Comparison of ENCODE assay signal across 17 cellular contexts in genomic region chr20:44769481-44769863, GRCh38. TPM values are rescaled to one million over a fixed set of nuclear protein-coding genes. Genes with fewer than 3 reads are reported as not detected.
A peak's percentile ranks its signal among the peaks of the same experiment; 100 is the strongest.
DNase-seq lines count a peak whose midpoint lies in the region; ATAC-seq and TF ChIP-seq lines count a peak whose summit lies in the region.
"Had no signal": no experiment of that assay in that cellular context is flagged by ENCODE, and none has a peak within 500 bp of the region (broad histone marks: within the 10 kb centered on the region; RNA-seq: fewer than 3 reads in every experiment).

No MANE protein-coding gene starts in this region.

- no peaks in the 10 kb centered on the region for H3K9me3 ChIP-seq in DOHH2 (ENCODE audit: control insufficient read depth, insufficient read depth, low read length)

- H3K4me3 ChIP-seq in DOHH2 (ENCODE audit: low read length): no peak overlapping the region

- POLR2A ChIA-PET in WTC11 (lab: Charles Lee): no interaction called here

- H3K27ac ChIP-seq in DOHH2 (ENCODE audit: low read depth, low read length): no peak overlapping the region
- peak overlapping the region; percentile 49 for H3K27ac ChIP-seq in VCaP
- H3K27ac ChIP-seq: C4-2B had no signal

- ATAC-seq in memory B cell (ENCODE audit: low read depth) (no peak), HG02623 (IDR thresholded peaks at IDR 0.05; ENCODE audit: unreplicated experiment) (no peak), WTC11 (no peak)
- no peak for ATAC-seq in stimulated activated memory B cell treated with anti-CD40 and anti-IgM and Interleukin-4, amounts not matched to agents 10 μg/mL and 1 μg/mL and 100 μg/mL, for 72 hours
- ATAC-seq: HCT116 had no signal

- peaks cover 3% of the 10 kb centered on the region; the same call in 1 of the 2 replicates for H3F3A ChIP-seq in DOHH2 (ENCODE audit: control insufficient read depth, insufficient read depth)

- no peaks in the 10 kb centered on the region for H3K9me2 ChIP-seq in DOHH2 (replicated peaks; ENCODE audit: control insufficient read depth, low read length)

- no peaks in the 10 kb centered on the region for H3K9me3 Mint-ChIP-seq in memory B cell
- no peaks in the 10 kb centered on the region for H3K9me3 Mint-ChIP-seq in stimulated activated memory B cell treated with anti-CD40 and anti-IgM and Interleukin-4, amounts not matched to agents 10 μg/mL and 1 μg/mL and 100 μg/mL, for 72 hours
- H3K9me3 Mint-ChIP-seq in WTC11: no peaks in the 10 kb centered on the region
- H3K9me3 Mint-ChIP-seq: CD4-positive, alpha-beta memory T cell had no signal

- TF ChIP-seq CTCF in DOHH2 (IDR thresholded peaks at IDR 0.05; ENCODE audit: low read depth, low read length, poor library complexity, severe bottlenecking): no peak
- TF ChIP-seq CTCF in VCaP (conservative IDR thresholded peaks at IDR 0.05): no peak
- no peak for TF ChIP-seq CTCF in WTC11 (IDR thresholded peaks at IDR 0.05)

- H3K27me3 ChIP-seq in DOHH2 (ENCODE audit: control insufficient read depth, low read length): no peaks in the 10 kb centered on the region; the same call in 1 of the 2 replicates

- no peaks in the 10 kb centered on the region for H4K20me1 ChIP-seq in DOHH2 (ENCODE audit: control insufficient read depth, insufficient read depth, low read depth, low read length)

- H3K27ac Mint-ChIP-seq in memory B cell (peak overlapping the region; percentile 74), WTC11 (no peak overlapping the region; the same call in 1 of the 2 replicates)
- peak overlapping the region; percentile 4 for H3K27ac Mint-ChIP-seq in stimulated activated memory B cell treated with anti-CD40 and anti-IgM and Interleukin-4, amounts not matched to agents 10 μg/mL and 1 μg/mL and 100 μg/mL, for 72 hours
- H3K27ac Mint-ChIP-seq: CD4-positive, alpha-beta memory T cell had no signal

- CTCF ChIA-PET in WTC11 (lab: Charles Lee): interaction anchor here (1.5 to 3.4 kb wide), 2 partner anchors 16 to 22 kb away, joined by 3 to 8 read pairs; no protein-coding TSS in a partner anchor

- H3K36me3 ChIP-seq in DOHH2 (ENCODE audit: control insufficient read depth, low read length): no peaks in the 10 kb centered on the region

- peak overlapping the region; percentile 27 for H3K4me2 ChIP-seq in DOHH2 (ENCODE audit: low read length)

- H3K36me3 Mint-ChIP-seq in memory B cell (no peaks in the 10 kb centered on the region), WTC11 (no peaks in the 10 kb centered on the region)
- no peaks in the 10 kb centered on the region for H3K36me3 Mint-ChIP-seq in stimulated activated memory B cell treated with anti-CD40 and anti-IgM and Interleukin-4, amounts not matched to agents 10 μg/mL and 1 μg/mL and 100 μg/mL, for 72 hours
- H3K36me3 Mint-ChIP-seq: CD4-positive, alpha-beta memory T cell had no signal

- H3K27me3 Mint-ChIP-seq in memory B cell (peaks cover 6% of the 10 kb centered on the region), WTC11 (ENCODE audit: low read depth) (no peaks in the 10 kb centered on the region)
- peaks cover 9% of the 10 kb centered on the region for H3K27me3 Mint-ChIP-seq in stimulated activated memory B cell treated with anti-CD40 and anti-IgM and Interleukin-4, amounts not matched to agents 10 μg/mL and 1 μg/mL and 100 μg/mL, for 72 hours

- DNase-seq in memory B cell (ENCODE audit: low spot score in 2 of 2) (no peak), WTC11 (ENCODE audit: low spot score) (no peak)
- DNase-seq in activated T-cell treated with anti-CD3 and anti-CD28 coated beads, Interleukin-2, amount 50 U/mL, for 1 hour: no peak
- DNase-seq: ACHN; CD4-positive, alpha-beta memory T cell; COR-L47; DMS153; DMS79 treated with DMSO at 0.1 percent for 48 hours; GF-D8 had no signal

- H3K79me2 ChIP-seq in DOHH2 (ENCODE audit: control insufficient read depth, low read length): no peaks in the 10 kb centered on the region

- H3K4me1 Mint-ChIP-seq in memory B cell (peaks cover 12% of the 10 kb centered on the region), WTC11 (peaks cover 4% of the 10 kb centered on the region; the same call in 1 of the 2 replicates)
- peaks cover 13% of the 10 kb centered on the region for H3K4me1 Mint-ChIP-seq in stimulated activated memory B cell treated with anti-CD40 and anti-IgM and Interleukin-4, amounts not matched to agents 10 μg/mL and 1 μg/mL and 100 μg/mL, for 72 hours

- H3K4me3 Mint-ChIP-seq in memory B cell (peak overlapping the region; percentile 5), WTC11 (no peak overlapping the region)
- no peak overlapping the region for H3K4me3 Mint-ChIP-seq in stimulated activated memory B cell treated with anti-CD40 and anti-IgM and Interleukin-4, amounts not matched to agents 10 μg/mL and 1 μg/mL and 100 μg/mL, for 72 hours
- H3K4me3 Mint-ChIP-seq: CD4-positive, alpha-beta memory T cell had no signal

- H3K4me1 ChIP-seq in DOHH2 (ENCODE audit: control insufficient read depth, low read length): peaks cover 22% of the 10 kb centered on the region

TF ChIP-seq in WTC11, 78 proteins besides CTCF, POLR2A, EP300 and RAD21 (continues in another document):
- TF ChIP-seq HMGXB4 (CRISPR knock-in tag; IDR thresholded peaks at IDR 0.05) (no peak), FOXP1 (CRISPR knock-in tag; IDR thresholded peaks at IDR 0.05; ENCODE audit: borderline replicate concordance) (no peak), GRHL2 (CRISPR knock-in tag; IDR thresholded peaks at IDR 0.05; ENCODE audit: insufficient replicate concordance, severe bottlenecking) (no peak), ATF1 (CRISPR knock-in tag; IDR thresholded peaks at IDR 0.05) (no peak), FOXP4 (CRISPR knock-in tag; IDR thresholded peaks at IDR 0.05) (no peak), SOX15 (CRISPR knock-in tag; IDR thresholded peaks at IDR 0.05) (no peak), ZBTB21 (CRISPR knock-in tag; IDR thresholded peaks at IDR 0.05; ENCODE audit: borderline replicate concordance) (no peak), TP53 (CRISPR knock-in tag; IDR thresholded peaks at IDR 0.05) (no peak), PRDM15 (CRISPR knock-in tag; IDR thresholded peaks at IDR 0.05) (no peak), TEAD1 (CRISPR knock-in tag; IDR thresholded peaks at IDR 0.05) (no peak), CDX4 (CRISPR knock-in tag; IDR thresholded peaks at IDR 0.05; ENCODE audit: borderline replicate concordance) (no peak)

RNA-seq across cellular contexts. Expression of gene KCNK15, which starts 23.8 kb away (rescaled TPM):
- total RNA-seq in WTC11 (2021): 0.24 to 0.37 TPM (median 0.32 TPM) in 3 replicates
- total RNA-seq: A172; CD4-positive, alpha-beta memory T cell had no signal

RNA-seq across cellular contexts. Expression of gene RIMS4, which starts 40.9 kb away (rescaled TPM):
- total RNA-seq in WTC11 (2021): 24.8 to 27.4 TPM (median 27.3 TPM) in 3 replicates
- total RNA-seq: CD4-positive, alpha-beta memory T cell had no signal

RNA-seq across cellular contexts. Expression of gene CCN5, which starts 54.3 kb away (rescaled TPM):
- 0.16 to 0.37 TPM (median 0.23 TPM) in 3 replicates for total RNA-seq in WTC11 (2021)
- total RNA-seq: A172; CD4-positive, alpha-beta memory T cell; H1 had no signal
